ENCODE assay signal across 8 cellular contexts in genomic region chr6:129498950-129499870, GRCh38.
A peak's percentile ranks its signal among the peaks of the same experiment; 100 is the strongest.
DNase-seq lines count a peak whose midpoint lies in the region; ATAC-seq and TF ChIP-seq lines count a peak whose summit lies in the region.

No MANE protein-coding gene starts in this region.

- no peak overlapping the region for H3K4me3 ChIP-seq in right atrium auricular region
- H3K4me3 ChIP-seq in spleen, result peak overlapping the region in 1 of 8 donors; percentile 36

- no peaks in the 10 kb centered on the region for H3K27me3 ChIP-seq in right atrium auricular region
- no peaks in the 10 kb centered on the region for H3K27me3 ChIP-seq in spleen (replicated peaks in 1 of 7)

- TF ChIP-seq CTCF in right atrium auricular region (IDR thresholded peaks at IDR 0.05) (peak; percentile 38 to 71), spleen (IDR thresholded peaks at IDR 0.05 in 8 of 11, conservative IDR thresholded peaks at IDR 0.05 in 3 of 11) (peak in 10 of 11 experiments; percentile 28 to 72 (median 57))

- H3K9me3 ChIP-seq in right atrium auricular region, result no peaks in the 10 kb centered on the region
- H3K9me3 ChIP-seq in spleen, result no peaks in the 10 kb centered on the region

- peaks cover 39% of the 10 kb centered on the region for H3K36me3 ChIP-seq in right atrium auricular region
- no peaks in the 10 kb centered on the region for H3K36me3 ChIP-seq in spleen

- ATAC-seq in GM18858 (IDR thresholded peaks at IDR 0.05; ENCODE audit: unreplicated experiment), result peak; percentile 72
- peak; percentile 79 for ATAC-seq in HG03064 (IDR thresholded peaks at IDR 0.05; ENCODE audit: low read depth, unreplicated experiment)

- DNase-seq in COR-L47 (lab: John Stamatoyannopoulos, UW) (peak; percentile 9), NCI-H748 treated with DMSO at 0.1 percent for 48 hours (lab: John Stamatoyannopoulos, UW) (peak; percentile 40), amniotic stem cell (lab: John Stamatoyannopoulos, UW) (peak; percentile 10), right atrium auricular region (ENCODE audit: low spot score) (no peak), spleen (no peak), cerebellar nuclear complex (lab: John Stamatoyannopoulos, UW) (no peak)

- intact Hi-C loops in spleen (cut with DNase I; ENCODE audit: low total_unique reads), result no loop called here

- 15 to 17% (median 15%) methylated on average over 9 of the region's 9 CpGs for WGBS in spleen, 5 donors

- TF ChIP-seq POLR2A in spleen (IDR thresholded peaks at IDR 0.05), result no peak

- H3K27ac ChIP-seq in right atrium auricular region (peak overlapping the region in 1 of 2 donors; percentile 40), spleen (peak overlapping the region in 1 of 8 donors; percentile 7)

- H3K4me1 ChIP-seq in right atrium auricular region, result peaks cover 0 to 24% of the 10 kb centered on the region in 2 donors
- H3K4me1 ChIP-seq in spleen, result peaks cover 8 to 26% (median 14%) of the 10 kb centered on the region in 6 donors

Comparison
In these comparisons a context has a peak if more than half of its experiments do, and no peak if none do; other contexts are left out.
1. DNase-seq: peak in COR-L47 (single experiment), NCI-H748 treated with DMSO at 0.1 percent for 48 hours (single experiment) and amniotic stem cell (single experiment); none in right atrium auricular region (single experiment), spleen (single experiment) and cerebellar nuclear complex (0 of 2).